Comparison of ENCODE assay signal across 11 cellular contexts in genomic region chr3:49899815-49900214, GRCh38. TPM values are rescaled to one million over a fixed set of nuclear protein-coding genes. Genes with fewer than 3 reads are reported as not detected.
DNase-seq lines count a peak whose midpoint lies in the region; ATAC-seq and TF ChIP-seq lines count a peak whose summit lies in the region.
"Had no signal": no experiment of that assay in that cellular context is flagged by ENCODE, and none has a peak within 500 bp of the region (broad histone marks: within the 10 kb centered on the region; RNA-seq: fewer than 3 reads in every experiment).

No MANE protein-coding gene starts in this region.

- H3K9me3 ChIP-seq in Loucy (ENCODE audit: insufficient read depth, low read depth, low read length) (no peaks in the 10 kb centered on the region), body of pancreas (no peaks in the 10 kb centered on the region)
- H3K9me3 ChIP-seq: neutrophil had no signal

- ATAC-seq in body of pancreas (no peak), GM19328 (IDR thresholded peaks at IDR 0.05; ENCODE audit: unreplicated experiment) (no peak), HG03025 (IDR thresholded peaks at IDR 0.05; ENCODE audit: low FRiP score, unreplicated experiment) (no peak)

- peak overlapping the region; percentile 68 to 90 (median 80) for H3K27ac ChIP-seq in body of pancreas
- H3K27ac ChIP-seq: neutrophil had no signal

- WGBS in body of pancreas, 2 donors: 83% methylated on average over 5 of the region's 5 CpGs; no CpG with 5 or more reads in 1 of the 2 donors

- H3K27me3 Mint-ChIP-seq in neural crest cell (ENCODE audit: low read depth): no peaks in the 10 kb centered on the region
- H3K27me3 Mint-ChIP-seq: activated CD4-positive, alpha-beta T cell treated with anti-CD3 and anti-CD28 coated beads, Interleukin-2, amount 10 ng/mL, durations not matched to agents 24 days and 14 days; stimulated activated naive CD8-positive, alpha-beta T cell treated with anti-CD3 and anti-CD28 coated beads, Interleukin-15, Interleukin-2, amounts not matched to agents 100 ng/mL and 50 ng/mL, for 24 hours had no signal

- H3K27ac Mint-ChIP-seq in neural crest cell (ENCODE audit: unreplicated experiment): no peak overlapping the region
- H3K27ac Mint-ChIP-seq: activated CD4-positive, alpha-beta T cell treated with anti-CD3 and anti-CD28 coated beads, Interleukin-2, amount 10 ng/mL, durations not matched to agents 24 days and 14 days; stimulated activated naive CD8-positive, alpha-beta T cell treated with anti-CD3 and anti-CD28 coated beads, Interleukin-15, Interleukin-2, amounts not matched to agents 100 ng/mL and 50 ng/mL, for 24 hours had no signal

- no peak overlapping the region for H3K4me2 ChIP-seq in Loucy (ENCODE audit: low read depth, low read length, poor library complexity, severe bottlenecking)

- no peak overlapping the region for H3K4me3 Mint-ChIP-seq in neural crest cell
- H3K4me3 Mint-ChIP-seq: activated CD4-positive, alpha-beta T cell treated with anti-CD3 and anti-CD28 coated beads, Interleukin-2, amount 10 ng/mL, durations not matched to agents 24 days and 14 days; stimulated activated naive CD8-positive, alpha-beta T cell treated with anti-CD3 and anti-CD28 coated beads, Interleukin-15, Interleukin-2, amounts not matched to agents 100 ng/mL and 50 ng/mL, for 24 hours had no signal

- DNase-seq in GM10266 (ENCODE audit: extremely low spot score) (peak; percentile 52), body of pancreas (no peak), neural crest cell (ENCODE audit: low read depth, low spot score) (peak; percentile 38), C1 segment of cervical spinal cord (lab: John Stamatoyannopoulos, UW) (no peak)
- DNase-seq: activated CD4-positive, alpha-beta T cell treated with anti-CD3 and anti-CD28 coated beads, Interleukin-2, amount 10 ng/mL, durations not matched to agents 24 days and 14 days had no signal

- TF ChIP-seq CTCF in GM10266 (IDR thresholded peaks at IDR 0.05; ENCODE audit: control insufficient read depth, insufficient read depth, low read depth, missing control alignments): peak; percentile 20
- peak; percentile 68 for TF ChIP-seq CTCF in Loucy (conservative IDR thresholded peaks at IDR 0.05; ENCODE audit: low read length)
- no peak for TF ChIP-seq CTCF in body of pancreas (IDR thresholded peaks at IDR 0.05)
- TF ChIP-seq CTCF in neural crest cell (conservative IDR thresholded peaks at IDR 0.05): no peak

- peaks cover 4% of the 10 kb centered on the region for H3K4me1 Mint-ChIP-seq in neural crest cell

- H3K4me1 ChIP-seq in Loucy (ENCODE audit: insufficient read depth, low read length, poor library complexity, severe bottlenecking) (no peaks in the 10 kb centered on the region), body of pancreas (peaks cover 44% of the 10 kb centered on the region)

- H3K27me3 ChIP-seq in Loucy (ENCODE audit: insufficient read depth, low read length, poor library complexity, severe bottlenecking) (no peaks in the 10 kb centered on the region), body of pancreas (no peaks in the 10 kb centered on the region)
- H3K27me3 ChIP-seq: neutrophil had no signal

- H2AFZ ChIP-seq in Loucy (ENCODE audit: low read length): no peak overlapping the region

- H3K4me3 ChIP-seq in Loucy (ENCODE audit: low read length, poor library complexity, severe bottlenecking): no peak overlapping the region
- H3K4me3 ChIP-seq in body of pancreas: no peak overlapping the region

- H3F3A ChIP-seq in Loucy (ENCODE audit: low read depth): no peaks in the 10 kb centered on the region

- intact Hi-C loops in body of pancreas (cut with DNase I): no loop called here

- H3K9me2 ChIP-seq in Loucy (replicated peaks; ENCODE audit: low read depth, low read length): no peaks in the 10 kb centered on the region

- H4K20me1 ChIP-seq in Loucy (ENCODE audit: insufficient read depth, low read length, poor library complexity, severe bottlenecking): no peaks in the 10 kb centered on the region

- TF ChIP-seq POLR2A in body of pancreas (IDR thresholded peaks at IDR 0.05): no peak

- H3K36me3 Mint-ChIP-seq in neural crest cell (ENCODE audit: low read depth): no peaks in the 10 kb centered on the region

- no peaks in the 10 kb centered on the region for H3K36me3 ChIP-seq in Loucy (ENCODE audit: insufficient read depth, low read length)
- no peaks in the 10 kb centered on the region for H3K36me3 ChIP-seq in body of pancreas (replicated peaks in 1 of 2; ENCODE audit: insufficient read depth in 1 of 2, low read depth in 2 of 2)
- H3K36me3 ChIP-seq: neutrophil had no signal

- no peaks in the 10 kb centered on the region for H3K9me3 Mint-ChIP-seq in neural crest cell
- H3K9me3 Mint-ChIP-seq: activated CD4-positive, alpha-beta T cell treated with anti-CD3 and anti-CD28 coated beads, Interleukin-2, amount 10 ng/mL, durations not matched to agents 24 days and 14 days; stimulated activated naive CD8-positive, alpha-beta T cell treated with anti-CD3 and anti-CD28 coated beads, Interleukin-15, Interleukin-2, amounts not matched to agents 100 ng/mL and 50 ng/mL, for 24 hours had no signal

- H3K79me2 ChIP-seq in Loucy (ENCODE audit: insufficient read depth, low read length): no peaks in the 10 kb centered on the region

- no peak overlapping the region for H3K9ac ChIP-seq in Loucy (ENCODE audit: low read depth, low read length, poor library complexity, severe bottlenecking)

RNA-seq across cellular contexts. Expression of gene MST1R, which starts 3.9 kb away (rescaled TPM):
- 10 to 100 TPM; 10.4 to 12.2 TPM for total RNA-seq in body of pancreas
- total RNA-seq in neural crest cell: 1.4 and 2.6 TPM in 2 replicates

RNA-seq across cellular contexts. Expression of gene MON1A, which starts 29.8 kb away (rescaled TPM):
- total RNA-seq in body of pancreas (10 to 100 TPM in 1 of 2 donors, 1 to 10 TPM in 1; 4.9 to 13.5 TPM), neural crest cell (11.5 and 13.1 TPM in 2 replicates)

RNA-seq across cellular contexts. Expression of gene CAMKV, which starts 30.1 kb away (rescaled TPM):
- total RNA-seq in body of pancreas (not detected), neural crest cell (41.2 and 43.1 TPM in 2 replicates)
- total RNA-seq: dermis microvascular lymphatic vessel endothelial cell had no signal

RNA-seq across cellular contexts. Expression of gene RBM6, which starts 40.1 kb away (rescaled TPM):
- total RNA-seq in body of pancreas (100 to 1,000 TPM; 123 to 146 TPM), neural crest cell (117 and 128 TPM in 2 replicates)

RNA-seq across cellular contexts. Expression of gene TRAIP, which starts 43.5 kb away (rescaled TPM):
- total RNA-seq in body of pancreas (1 to 10 TPM; 1.8 to 3.6 TPM), neural crest cell (33.4 and 38.1 TPM in 2 replicates)

Comparison
In these comparisons a context has a peak if more than half of its experiments do, and no peak if none do; other contexts are left out.
1. DNase-seq: peak in GM10266 (single experiment) and neural crest cell (single experiment); none in body of pancreas (0 of 4) and C1 segment of cervical spinal cord (0 of 14).
2. CTCF ChIP-seq: peak in GM10266 (single experiment) and Loucy (single experiment); none in body of pancreas (0 of 7) and neural crest cell (single experiment).
3. RNA of gene CAMKV, which starts 30.1 kb away (total RNA-seq): 41.2 to 43.1 TPM in neural crest cell; not detected in body of pancreas; every median in the first group is over 10 times any median in the second.